ENCODE assay signal across 32 cellular contexts in genomic region chr2:36904636-36905035, GRCh38.
"Had no signal": no experiment of that assay in that cellular context is flagged by ENCODE, and none has a peak within 500 bp of the region (broad histone marks: within the 10 kb centered on the region; RNA-seq: fewer than 3 reads in every experiment).

No MANE protein-coding gene starts in this region.

- H3K36me3 ChIP-seq: brain microvascular endothelial cell, breast epithelium had no signal

- H3K27ac ChIP-seq: adrenal gland, body of pancreas, brain microvascular endothelial cell, breast epithelium, VCaP had no signal

- DNase-seq: activated B cell treated with CpG ODN at 0.5 μM for 24 hours; activated CD4-positive, alpha-beta memory T cell treated with anti-CD3 and anti-CD28 coated beads for 36 hours; activated CD4-positive, alpha-beta T cell treated with anti-CD3 and anti-CD28 coated beads for 4 hours; activated CD4-positive, alpha-beta T cell treated with anti-CD3 and anti-CD28 coated beads, Interleukin-2, amount 10 ng/mL, durations not matched to agents 24 days and 14 days; activated CD4-positive, alpha-beta T cell treated with anti-CD3 and anti-CD28 coated beads, Interleukin-2, amount 50 U/mL, for 1 hour; activated CD4-positive, alpha-beta T cell treated with anti-CD3 and anti-CD28 coated beads, Interleukin-2, amount 50 U/mL, for 4 hours; activated CD4-positive, CD25-positive, alpha-beta regulatory T cell treated with anti-CD3 and anti-CD28 coated beads, Interleukin-2, amount 50 U/mL, for 72 hours; activated CD8-positive, alpha-beta memory T cell treated with anti-CD3 and anti-CD28 coated beads, Interleukin-2, amount 50 U/mL, for 4 hours; activated CD8-positive, alpha-beta T cell treated with anti-CD3 and anti-CD28 coated beads for 36 hours; activated effector memory CD4-positive, alpha-beta T cell treated with anti-CD3 and anti-CD28 coated beads, Interleukin-2, amount 50 U/mL, for 16 hours; activated gamma-delta T cell treated with Interleukin-2 at 50 U/mL for 16 hours; activated naive CD4-positive, alpha-beta T cell; activated naive CD4-positive, alpha-beta T cell treated with anti-CD3 and anti-CD28 coated beads for 36 hours; activated naive CD4-positive, alpha-beta T cell treated with anti-CD3 and anti-CD28 coated beads, Interleukin-2, amount 50 U/mL, for 16 hours; activated naive CD8-positive, alpha-beta T cell treated with anti-CD3 and anti-CD28 coated beads for 36 hours; activated T-cell treated with anti-CD3 and anti-CD28 coated beads for 4 hours; activated T-cell treated with anti-CD3 and anti-CD28 coated beads, Interleukin-2, amount 50 U/mL, for 1 hour; activated T-cell treated with anti-CD3 and anti-CD28 coated beads, Interleukin-2, amount 50 U/mL, for 4 hours; activated T-cell treated with anti-CD3 and anti-CD28 coated beads, Interleukin-2, amount 50 U/mL, for 72 hours; adrenal gland; amniotic stem cell; aorta; body of pancreas; brain microvascular endothelial cell; central memory CD4-positive, alpha-beta T cell; T-helper 2 cell; T-helper 9 cell had no signal

- ATAC-seq: activated CD8-positive, alpha-beta T cell treated with anti-CD3 and anti-CD28 coated beads for 36 hours; activated naive CD4-positive, alpha-beta T cell treated with anti-CD3 and anti-CD28 coated beads, Interleukin-2, amount 50 U/mL, for 72 hours; activated T-cell treated with anti-CD3 and anti-CD28 coated beads, Interleukin-2, amount 50 U/mL, for 4 hours; activated T-cell treated with anti-CD3 and anti-CD28 coated beads, Interleukin-2, amount 50 U/mL, for 72 hours; activated T-helper 17 cell treated with anti-CD3 and anti-CD28 coated beads, Interleukin-2, amount 50 U/mL, for 72 hours; body of pancreas had no signal

- H3K4me3 ChIP-seq: adrenal gland, body of pancreas, breast epithelium had no signal

- H3K9me3 ChIP-seq: adrenal gland, body of pancreas, breast epithelium had no signal

- FAIRE-seq: astrocyte had no signal

- H3K27me3 ChIP-seq: adrenal gland, body of pancreas, brain microvascular endothelial cell, breast epithelium had no signal

- H3K4me1 ChIP-seq: adrenal gland, body of pancreas, breast epithelium had no signal
